Comparison of ENCODE assay signal across 9 cellular contexts in the genomic region with DNA sequence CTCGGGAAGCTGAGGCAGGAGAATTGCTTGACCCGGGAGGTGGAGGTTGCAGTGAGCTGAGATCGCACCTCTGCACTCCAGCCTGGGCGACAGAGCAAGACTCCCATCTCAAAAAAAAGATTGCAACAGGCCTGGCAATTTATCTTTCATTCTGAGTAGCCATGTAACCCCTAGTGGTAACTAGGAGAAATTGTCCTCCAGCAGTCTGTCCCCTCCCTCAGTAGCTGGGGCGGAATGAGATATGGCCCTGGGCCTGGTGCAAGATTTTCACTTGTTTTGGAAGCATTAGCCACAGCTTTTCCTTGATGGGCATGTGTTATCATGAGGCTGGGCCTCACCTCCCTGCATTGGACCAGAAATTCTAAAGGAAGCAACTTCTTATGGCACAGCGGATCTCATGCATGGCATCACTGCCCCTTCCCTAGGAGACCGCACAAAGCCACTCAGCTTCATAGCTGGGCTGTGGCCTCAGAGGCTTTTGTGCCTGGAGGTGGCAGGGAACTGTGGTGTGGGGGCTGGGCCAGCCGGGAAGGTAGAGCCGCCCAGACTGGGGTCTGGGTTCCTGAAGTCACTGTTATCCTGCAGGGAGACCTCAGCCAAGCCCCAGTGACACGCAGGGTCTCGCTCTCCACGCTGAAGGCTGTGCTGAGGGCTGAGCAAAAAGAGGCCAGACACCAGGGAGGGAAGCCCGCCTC. TPM values are rescaled to one million over a fixed set of nuclear protein-coding genes. Genes with fewer than 3 reads are reported as not detected.
DNase-seq lines count a peak whose midpoint lies in the region; ATAC-seq, FAIRE-seq and TF ChIP-seq lines count a peak whose summit lies in the region.
"Had no signal": no experiment of that assay in that cellular context is flagged by ENCODE, and none has a peak within 500 bp of the region (broad histone marks: within the 10 kb centered on the region; RNA-seq: fewer than 3 reads in every experiment).

No MANE protein-coding gene starts in this region.

- no peaks in the 10 kb centered on the region for H3K27me3 ChIP-seq in left ventricle myocardium inferior (ENCODE audit: low read depth)

- TF ChIP-seq POLR2A in GM12892 (IDR thresholded peaks at IDR 0.05; ENCODE audit: low read depth, low read length): no peak

- CTCF ChIA-PET in RWPE1 (lab: Yijun Ruan, JAX): interaction anchor here (0.8 to 0.9 kb wide), 2 partner anchors 11 to 44 kb away, joined by 3 to 4 read pairs; no protein-coding TSS in a partner anchor

- no peak overlapping the region for H3K27ac ChIP-seq in left ventricle myocardium inferior (replicated peaks)
- H3K27ac ChIP-seq in RWPE1: no peak overlapping the region

- H3K36me3 Mint-ChIP-seq in stimulated activated naive B cell treated with anti-CD40 and anti-IgM and Interleukin-4, amounts not matched to agents 10 μg/mL and 1 μg/mL and 100 μg/mL, for 72 hours: peaks cover 0 to 9% of the 10 kb centered on the region in 2 donors
- H3K36me3 Mint-ChIP-seq in activated naive CD8-positive, alpha-beta T cell treated with anti-CD3 and anti-CD28 coated beads, Interleukin-2, amount 50 U/mL, for 24 hours (ENCODE audit: low read depth): no peaks in the 10 kb centered on the region

- intact Hi-C loops in left ventricle myocardium inferior (cut with micrococcal nuclease) (no loop called here), left cardiac atrium (cut with DNase I) (no loop called here)

- no peak for ATAC-seq in left cardiac atrium
- ATAC-seq in stimulated activated naive B cell treated with anti-CD40 and anti-IgM and Interleukin-4, amounts not matched to agents 10 μg/mL and 1 μg/mL and 100 μg/mL, for 72 hours (replicated peaks): peak; percentile 71 to 72
- ATAC-seq in activated naive CD8-positive, alpha-beta T cell treated with anti-CD3 and anti-CD28 coated beads, Interleukin-2, amount 50 U/mL, for 24 hours: no peak

- DNase-seq in left ventricle myocardium inferior (no peak), left cardiac atrium (no peak), RWPE1 (ENCODE audit: low spot score) (peak; percentile 41), fibroblast of the aortic adventitia (ENCODE audit: low read depth) (peak; percentile 47), GM12892 (ENCODE audit: insufficient read length) (no peak), NCI-H446 treated with DMSO at 0.1 percent for 48 hours (lab: John Stamatoyannopoulos, UW) (no peak)
- DNase-seq in stimulated activated naive B cell treated with anti-CD40 and anti-IgM and Interleukin-4, amounts not matched to agents 10 μg/mL and 1 μg/mL and 100 μg/mL, for 72 hours: no peak
- no peak for DNase-seq in activated naive CD8-positive, alpha-beta T cell treated with anti-CD3 and anti-CD28 coated beads, Interleukin-2, amount 50 U/mL, for 24 hours
- DNase-seq: activated T-cell treated with anti-CD3 and anti-CD28 coated beads, Interleukin-2, amount 50 U/mL, for 72 hours had no signal

- FAIRE-seq in GM12892 (lab: Jason Lieb, UNC): no peak

- H3K4me1 ChIP-seq in left ventricle myocardium inferior: peaks cover 28% of the 10 kb centered on the region

- TF ChIP-seq CTCF in left ventricle myocardium inferior (IDR thresholded peaks at IDR 0.05; ENCODE audit: borderline replicate concordance) (peak; percentile 53), RWPE1 (conservative IDR thresholded peaks at IDR 0.05; ENCODE audit: low read depth) (peak; percentile 43), fibroblast of the aortic adventitia (IDR thresholded peaks at IDR 0.05; ENCODE audit: insufficient read depth, low read length) (peak; percentile 62)

- H3K4me1 Mint-ChIP-seq in stimulated activated naive B cell treated with anti-CD40 and anti-IgM and Interleukin-4, amounts not matched to agents 10 μg/mL and 1 μg/mL and 100 μg/mL, for 72 hours: peaks cover 0 to 2% of the 10 kb centered on the region in 2 donors
- no peaks in the 10 kb centered on the region for H3K4me1 Mint-ChIP-seq in activated naive CD8-positive, alpha-beta T cell treated with anti-CD3 and anti-CD28 coated beads, Interleukin-2, amount 50 U/mL, for 24 hours

- H3K9me3 Mint-ChIP-seq in stimulated activated naive B cell treated with anti-CD40 and anti-IgM and Interleukin-4, amounts not matched to agents 10 μg/mL and 1 μg/mL and 100 μg/mL, for 72 hours: peaks cover 3 to 6% of the 10 kb centered on the region in 2 donors
- no peaks in the 10 kb centered on the region for H3K9me3 Mint-ChIP-seq in activated naive CD8-positive, alpha-beta T cell treated with anti-CD3 and anti-CD28 coated beads, Interleukin-2, amount 50 U/mL, for 24 hours

- POLR2A ChIA-PET in RWPE1 (lab: Yijun Ruan, JAX; ENCODE audit: low non-redundant PET): no interaction called here

- H3K4me3 Mint-ChIP-seq in stimulated activated naive B cell treated with anti-CD40 and anti-IgM and Interleukin-4, amounts not matched to agents 10 μg/mL and 1 μg/mL and 100 μg/mL, for 72 hours: no peak overlapping the region
- no peak overlapping the region for H3K4me3 Mint-ChIP-seq in activated naive CD8-positive, alpha-beta T cell treated with anti-CD3 and anti-CD28 coated beads, Interleukin-2, amount 50 U/mL, for 24 hours
- H3K4me3 Mint-ChIP-seq: activated T-cell treated with anti-CD3 and anti-CD28 coated beads, Interleukin-2, amount 50 U/mL, for 72 hours had no signal

- H3K9me3 ChIP-seq in left ventricle myocardium inferior (replicated peaks): no peaks in the 10 kb centered on the region

- no peak overlapping the region for H3K27ac Mint-ChIP-seq in stimulated activated naive B cell treated with anti-CD40 and anti-IgM and Interleukin-4, amounts not matched to agents 10 μg/mL and 1 μg/mL and 100 μg/mL, for 72 hours
- H3K27ac Mint-ChIP-seq in activated naive CD8-positive, alpha-beta T cell treated with anti-CD3 and anti-CD28 coated beads, Interleukin-2, amount 50 U/mL, for 24 hours: no peak overlapping the region
- H3K27ac Mint-ChIP-seq: activated T-cell treated with anti-CD3 and anti-CD28 coated beads, Interleukin-2, amount 50 U/mL, for 72 hours had no signal

- H3K4me3 ChIP-seq in left ventricle myocardium inferior: no peak overlapping the region
- H3K4me3 ChIP-seq in fibroblast of the aortic adventitia (ENCODE audit: low read depth, low read length): no peak overlapping the region

- H3K27me3 Mint-ChIP-seq in stimulated activated naive B cell treated with anti-CD40 and anti-IgM and Interleukin-4, amounts not matched to agents 10 μg/mL and 1 μg/mL and 100 μg/mL, for 72 hours: no peaks in the 10 kb centered on the region
- no peaks in the 10 kb centered on the region for H3K27me3 Mint-ChIP-seq in activated naive CD8-positive, alpha-beta T cell treated with anti-CD3 and anti-CD28 coated beads, Interleukin-2, amount 50 U/mL, for 24 hours

- peaks cover 7% of the 10 kb centered on the region for H3K36me3 ChIP-seq in left ventricle myocardium inferior

RNA-seq across cellular contexts. Expression of a gene that starts 13.4 kb away (rescaled TPM):
- total RNA-seq in left ventricle myocardium inferior (17.7 TPM), left cardiac atrium (10 to 100 TPM in 1 of 2 donors, 1 to 10 TPM in 1; 8.6 to 19.4 TPM), fibroblast of the aortic adventitia (ENCODE audit: low replicate concordance) (3.1 and 4.4 TPM in 2 replicates)
- 0.32 TPM for polyA plus RNA-seq in GM12892 (2012; ENCODE audit: missing spikeins)

RNA-seq across cellular contexts. Expression of a gene that starts 25.9 kb away (rescaled TPM):
- total RNA-seq in left ventricle myocardium inferior: 39.7 TPM
- 10 to 100 TPM; 26.7 to 27.3 TPM for total RNA-seq in left cardiac atrium
- 5.0 and 17.5 TPM in 2 replicates for total RNA-seq in fibroblast of the aortic adventitia (ENCODE audit: low replicate concordance)
- polyA plus RNA-seq in GM12892 (2012; ENCODE audit: missing spikeins): 14.9 TPM

RNA-seq across cellular contexts. Expression of a gene that starts 44.7 kb away (rescaled TPM):
- total RNA-seq in left ventricle myocardium inferior (41.7 TPM), left cardiac atrium (10 to 100 TPM; 38.9 to 64.7 TPM), fibroblast of the aortic adventitia (ENCODE audit: low replicate concordance) (22.9 and 24.5 TPM in 2 replicates)
- 16.7 TPM for polyA plus RNA-seq in GM12892 (2012; ENCODE audit: missing spikeins)

Comparison
In these comparisons a context has a peak if more than half of its experiments do, and no peak if none do; other contexts are left out.
1. DNase-seq: peak in RWPE1 (single experiment) and fibroblast of the aortic adventitia (single experiment); none in left ventricle myocardium inferior (single experiment), left cardiac atrium (single experiment), stimulated activated naive B cell treated with anti-CD40 and anti-IgM and Interleukin-4, amounts not matched to agents 10 μg/mL and 1 μg/mL and 100 μg/mL, for 72 hours (single experiment), GM12892 (single experiment), activated naive CD8-positive, alpha-beta T cell treated with anti-CD3 and anti-CD28 coated beads, Interleukin-2, amount 50 U/mL, for 24 hours (single experiment) and NCI-H446 treated with DMSO at 0.1 percent for 48 hours (single experiment).
2. ATAC-seq: peak in stimulated activated naive B cell treated with anti-CD40 and anti-IgM and Interleukin-4, amounts not matched to agents 10 μg/mL and 1 μg/mL and 100 μg/mL, for 72 hours (2 of 2); none in left cardiac atrium (0 of 2) and activated naive CD8-positive, alpha-beta T cell treated with anti-CD3 and anti-CD28 coated beads, Interleukin-2, amount 50 U/mL, for 24 hours (single experiment).
3. Peak in every context shown above with its lines, with median percentiles within 50 percentile points of each other: CTCF ChIP-seq.